Comparison of ENCODE assay signal across 1 cellular context in genomic region chr2:113583541-113584225, GRCh38.
TF ChIP-seq lines count a peak whose summit lies in the region.
"Not testable (repeated sequence)": the region's sequence is repeated elsewhere in the genome, so short reads cannot be mapped to it uniquely, and the experiment has no call there.

No MANE protein-coding gene starts in this region.

TF ChIP-seq in HepG2, 621 proteins besides CTCF, POLR2A, EP300 and RAD21 (continued from another document and continues in another):
- TF ChIP-seq ZBTB21 (CRISPR knock-in tag; IDR thresholded peaks at IDR 0.05) (peak; percentile 59; the same call in 1 of the 2 replicates), ZBTB4 (CRISPR knock-in tag; IDR thresholded peaks at IDR 0.05; ENCODE audit: borderline replicate concordance) (peak; percentile 88), ZNF639 (CRISPR knock-in tag; conservative IDR thresholded peaks at IDR 0.05) (peak; percentile 93), UBTF (CRISPR knock-in tag; IDR thresholded peaks at IDR 0.05) (peak; percentile 99), ZNF609 (CRISPR knock-in tag; IDR thresholded peaks at IDR 0.05; ENCODE audit: borderline replicate concordance) (peak; percentile 74), ZSCAN20 (CRISPR knock-in tag; IDR thresholded peaks at IDR 0.05; ENCODE audit: borderline replicate concordance) (peak; percentile 97), KLF16 (CRISPR knock-in tag; IDR thresholded peaks at IDR 0.05) (peak in 1 of 2 experiments; percentile 96; a peak in 2 of 4 replicates), REXO4 (CRISPR knock-in tag; IDR thresholded peaks at IDR 0.05; ENCODE audit: borderline replicate concordance) (peak; percentile 84; the same call in 1 of the 2 replicates), ZNF792 (CRISPR knock-in tag; IDR thresholded peaks at IDR 0.05) (peak; percentile 98), KLF9 (CRISPR knock-in tag; IDR thresholded peaks at IDR 0.05; ENCODE audit: low read depth) (peak; percentile 43; the same call in 1 of the 2 replicates), ZNF431 (CRISPR knock-in tag; IDR thresholded peaks at IDR 0.05; ENCODE audit: borderline replicate concordance, low read depth) (peak; percentile 96), HNF1B (CRISPR knock-in tag; IDR thresholded peaks at IDR 0.05) (peak; percentile 72), THAP11 (CRISPR knock-in tag; IDR thresholded peaks at IDR 0.05) (peak; percentile 90), DPF2 (CRISPR knock-in tag; IDR thresholded peaks at IDR 0.05; ENCODE audit: borderline replicate concordance, low read depth) (peak; percentile 68), ZNF557 (CRISPR knock-in tag; IDR thresholded peaks at IDR 0.05) (0 out of 2 replicates have a peak, but pooled peaks have one; percentile 44), ZNF646 (CRISPR knock-in tag; IDR thresholded peaks at IDR 0.05) (peak; percentile 63; the same call in 1 of the 2 replicates), REL (CRISPR knock-in tag; conservative IDR thresholded peaks at IDR 0.05) (peak; percentile 80; the same call in 1 of the 2 replicates), PRMT3 (CRISPR knock-in tag; IDR thresholded peaks at IDR 0.05; ENCODE audit: borderline replicate concordance, low read depth) (peak; percentile 70; the same call in 1 of the 2 replicates), LCORL (CRISPR knock-in tag; IDR thresholded peaks at IDR 0.05) (peak; percentile 89), SMYD3 (CRISPR knock-in tag; IDR thresholded peaks at IDR 0.05) (peak; percentile 86; the same call in 1 of the 2 replicates), ZNF574 (CRISPR knock-in tag; IDR thresholded peaks at IDR 0.05) (peak; percentile 96), ZNF253 (CRISPR knock-in tag; IDR thresholded peaks at IDR 0.05; ENCODE audit: borderline replicate concordance) (0 out of 2 replicates have a peak, but pooled peaks have one; percentile 39), ZMAT3 (CRISPR knock-in tag; conservative IDR thresholded peaks at IDR 0.05) (peak; percentile 97)
- not testable (repeated sequence) for TF ChIP-seq LCORL (IDR thresholded peaks at IDR 0.05)
